27 cellular contexts compared by ENCODE assay signal in the genomic region with DNA sequence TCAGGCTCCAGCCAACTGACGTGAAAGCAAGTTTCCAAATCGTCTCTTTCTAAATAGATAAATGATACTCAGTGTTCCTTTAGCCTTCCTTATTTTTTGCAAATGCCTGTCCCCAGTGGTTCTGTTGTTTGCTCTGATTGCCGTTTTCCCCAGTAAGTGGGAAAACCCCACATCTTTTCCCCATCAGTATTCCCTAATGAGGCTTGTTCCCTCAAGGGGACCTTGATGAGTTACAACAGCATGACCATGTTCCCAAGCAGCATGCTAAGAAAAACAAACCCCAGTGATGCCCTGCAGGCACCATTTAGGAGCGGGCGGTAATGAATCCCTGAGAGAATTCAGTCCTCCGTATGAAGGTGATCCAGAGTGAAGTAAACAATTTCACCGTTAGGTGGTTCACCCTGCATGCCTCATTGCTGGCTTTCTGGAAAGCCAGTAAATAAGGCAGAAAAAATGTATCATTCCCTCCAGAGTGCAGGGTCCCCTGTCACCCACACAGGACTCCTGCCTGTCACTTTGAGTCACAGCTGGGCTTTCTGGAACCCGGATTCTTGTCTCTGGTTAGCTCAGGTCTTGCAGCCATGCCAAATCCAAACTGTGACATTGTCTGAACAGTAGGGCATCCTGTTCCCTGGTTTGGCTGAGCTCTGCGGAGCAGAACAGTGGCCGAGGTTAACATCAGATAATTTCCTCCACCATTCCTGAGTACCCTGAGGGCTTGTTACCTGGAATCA.
DNase-seq lines count a peak whose midpoint lies in the region; ATAC-seq and TF ChIP-seq lines count a peak whose summit lies in the region.
"Had no signal": no experiment of that assay in that cellular context is flagged by ENCODE, and none has a peak within 500 bp of the region (broad histone marks: within the 10 kb centered on the region; RNA-seq: fewer than 3 reads in every experiment).

No MANE protein-coding gene starts in this region.

- no peak overlapping the region for H3K27ac Mint-ChIP-seq in activated CD4-positive, alpha-beta T cell treated with anti-CD3 and anti-CD28 coated beads for 36 hours
- no peak overlapping the region for H3K27ac Mint-ChIP-seq in activated CD4-positive, alpha-beta T cell treated with anti-CD3 and anti-CD28 coated beads, Interleukin-2, amount 10 ng/mL, durations not matched to agents 24 days and 14 days
- H3K27ac Mint-ChIP-seq: CD4-positive, CD25-positive, alpha-beta regulatory T cell; mesothelial cell of epicardium; naive thymus-derived CD8-positive, alpha-beta T cell had no signal

- peak overlapping the region; percentile 27 to 71 (median 61) for H3K27ac ChIP-seq in gastrocnemius medialis
- H3K27ac ChIP-seq: brain microvascular endothelial cell, PC-9, psoas muscle, suprapubic skin, uterus, WERI-Rb-1 had no signal

- POLR2A ChIA-PET in activated CD4-positive, alpha-beta T cell treated with anti-CD3 and anti-CD28 coated beads for 36 hours (lab: Charles Lee) = no interaction called here

- H3K4me3 Mint-ChIP-seq in activated CD4-positive, alpha-beta T cell treated with anti-CD3 and anti-CD28 coated beads for 36 hours = no peak overlapping the region
- no peak overlapping the region for H3K4me3 Mint-ChIP-seq in activated CD4-positive, alpha-beta T cell treated with anti-CD3 and anti-CD28 coated beads, Interleukin-2, amount 10 ng/mL, durations not matched to agents 24 days and 14 days
- H3K4me3 Mint-ChIP-seq: CD4-positive, CD25-positive, alpha-beta regulatory T cell; mesothelial cell of epicardium; naive thymus-derived CD8-positive, alpha-beta T cell had no signal

- peak; percentile 20 for DNase-seq in activated CD4-positive, alpha-beta T cell treated with anti-CD3 and anti-CD28 coated beads for 36 hours
- no peak for DNase-seq in activated CD4-positive, alpha-beta T cell treated with anti-CD3 and anti-CD28 coated beads, Interleukin-2, amount 10 ng/mL, durations not matched to agents 24 days and 14 days
- DNase-seq in stimulated activated CD4-positive, alpha-beta T cell treated with anti-CD3 and anti-CD28 coated beads, Interleukin-1b, Interleukin-23, amount 100 ng/mL, for 48 hours = peak; percentile 9
- no peak for DNase-seq in stimulated activated CD4-positive, alpha-beta T cell treated with anti-CD3 and anti-CD28 coated beads, Interleukin-2, amount 100 ng/mL, for 24 hours
- DNase-seq in gastrocnemius medialis (peak; percentile 29 to 49), cerebellar cortex (ENCODE audit: low spot score) (no peak), NCI-H446 treated with DMSO at 0.1 percent for 48 hours (lab: John Stamatoyannopoulos, UW) (no peak)
- DNase-seq: 8988T; activated CD4-positive, alpha-beta T cell treated with anti-CD3 and anti-CD28 coated beads, Interleukin-2, amount 50 U/mL, for 4 hours; activated naive CD4-positive, alpha-beta T cell; amniotic stem cell; brain microvascular endothelial cell; naive thymus-derived CD8-positive, alpha-beta T cell; NCI-H1694 treated with DMSO at 0.1 percent for 48 hours; NCI-H2171 treated with DMSO at 0.1 percent for 48 hours; NCI-H524 treated with DMSO at 0.1 percent for 48 hours; NK-92 treated with Interleukin-12 subunit alpha and Interleukin-12 subunit beta, amount 100 ng/mL, for 24 hours; nucleus accumbens; PC-9; psoas muscle; SHP77; uterus; WERI-Rb-1 had no signal

- peaks cover 0 to 4% of the 10 kb centered on the region in 2 donors for H3K4me1 ChIP-seq in gastrocnemius medialis
- H3K4me1 ChIP-seq: psoas muscle, suprapubic skin, uterus had no signal

- peaks cover 3% of the 10 kb centered on the region for H3K4me1 Mint-ChIP-seq in activated CD4-positive, alpha-beta T cell treated with anti-CD3 and anti-CD28 coated beads for 36 hours
- peaks cover 2% of the 10 kb centered on the region for H3K4me1 Mint-ChIP-seq in activated CD4-positive, alpha-beta T cell treated with anti-CD3 and anti-CD28 coated beads, Interleukin-2, amount 10 ng/mL, durations not matched to agents 24 days and 14 days
- H3K4me1 Mint-ChIP-seq: mesothelial cell of epicardium; naive thymus-derived CD8-positive, alpha-beta T cell had no signal

- no peaks in the 10 kb centered on the region for H3K36me3 ChIP-seq in gastrocnemius medialis
- H3K36me3 ChIP-seq: brain microvascular endothelial cell, suprapubic skin, uterus, WERI-Rb-1 had no signal

- in situ Hi-C loops in gastrocnemius medialis (cut with MboI; ENCODE audit: low sequenced_read_pairs in 4 of 4) = no loop called here

- CTCF ChIA-PET in activated CD4-positive, alpha-beta T cell treated with anti-CD3 and anti-CD28 coated beads for 36 hours (lab: Charles Lee) = no interaction called here

- peaks cover 18% of the 10 kb centered on the region for H3K27me3 Mint-ChIP-seq in activated CD4-positive, alpha-beta T cell treated with anti-CD3 and anti-CD28 coated beads for 36 hours
- H3K27me3 Mint-ChIP-seq in activated CD4-positive, alpha-beta T cell treated with anti-CD3 and anti-CD28 coated beads, Interleukin-2, amount 10 ng/mL, durations not matched to agents 24 days and 14 days = no peaks in the 10 kb centered on the region

- no peaks in the 10 kb centered on the region for H3K27me3 ChIP-seq in gastrocnemius medialis
- H3K27me3 ChIP-seq: brain microvascular endothelial cell, suprapubic skin, uterus had no signal

- H3K9me3 ChIP-seq in gastrocnemius medialis = no peaks in the 10 kb centered on the region
- H3K9me3 ChIP-seq: psoas muscle, suprapubic skin, uterus had no signal

- ATAC-seq in activated CD4-positive, alpha-beta T cell treated with anti-CD3 and anti-CD28 coated beads for 36 hours = peak; percentile 51
- peak; percentile 85 to 86 for ATAC-seq in gastrocnemius medialis
- no peak for ATAC-seq in GM21423 (IDR thresholded peaks at IDR 0.05; ENCODE audit: unreplicated experiment)
- ATAC-seq: naive thymus-derived CD8-positive, alpha-beta T cell had no signal

- peaks cover 12% of the 10 kb centered on the region for H3K9me3 Mint-ChIP-seq in activated CD4-positive, alpha-beta T cell treated with anti-CD3 and anti-CD28 coated beads for 36 hours (ENCODE audit: low read depth)
- peaks cover 4% of the 10 kb centered on the region for H3K9me3 Mint-ChIP-seq in activated CD4-positive, alpha-beta T cell treated with anti-CD3 and anti-CD28 coated beads, Interleukin-2, amount 10 ng/mL, durations not matched to agents 24 days and 14 days

- intact Hi-C loops in activated CD4-positive, alpha-beta T cell treated with anti-CD3 and anti-CD28 coated beads for 36 hours (cut with DNase I, micrococcal nuclease) = no loop called here
- intact Hi-C loops in activated CD4-positive, alpha-beta T cell treated with anti-CD3 and anti-CD28 coated beads, Interleukin-2, amount 10 ng/mL, durations not matched to agents 24 days and 14 days (cut with micrococcal nuclease) = no loop called here
- intact Hi-C loops in gastrocnemius medialis (cut with DNase I; ENCODE audit: low total_unique reads) = no loop called here

- H3K36me3 Mint-ChIP-seq in activated CD4-positive, alpha-beta T cell treated with anti-CD3 and anti-CD28 coated beads for 36 hours (ENCODE audit: low read depth) = no peaks in the 10 kb centered on the region
- H3K36me3 Mint-ChIP-seq in activated CD4-positive, alpha-beta T cell treated with anti-CD3 and anti-CD28 coated beads, Interleukin-2, amount 10 ng/mL, durations not matched to agents 24 days and 14 days (ENCODE audit: low read depth) = no peaks in the 10 kb centered on the region
- H3K36me3 Mint-ChIP-seq: CD4-positive, CD25-positive, alpha-beta regulatory T cell; mesothelial cell of epicardium had no signal

- no peak overlapping the region for H3K4me3 ChIP-seq in gastrocnemius medialis
- H3K4me3 ChIP-seq: PC-9, psoas muscle, suprapubic skin, uterus had no signal

- TF ChIP-seq CTCF in gastrocnemius medialis (IDR thresholded peaks at IDR 0.05 in 4 of 5, conservative IDR thresholded peaks at IDR 0.05 in 1 of 5) = peak in 1 of 5 experiments; percentile 16

- peak in 1 of 2 donors; percentile 10 for TF ChIP-seq POLR2A in gastrocnemius medialis (IDR thresholded peaks at IDR 0.05)

Comparison
In these comparisons a context has a peak if more than half of its experiments do, and no peak if none do; other contexts are left out.
1. DNase-seq: peak in activated CD4-positive, alpha-beta T cell treated with anti-CD3 and anti-CD28 coated beads for 36 hours (single experiment), stimulated activated CD4-positive, alpha-beta T cell treated with anti-CD3 and anti-CD28 coated beads, Interleukin-1b, Interleukin-23, amount 100 ng/mL, for 48 hours (single experiment) and gastrocnemius medialis (2 of 2); none in activated CD4-positive, alpha-beta T cell treated with anti-CD3 and anti-CD28 coated beads, Interleukin-2, amount 10 ng/mL, durations not matched to agents 24 days and 14 days (single experiment), stimulated activated CD4-positive, alpha-beta T cell treated with anti-CD3 and anti-CD28 coated beads, Interleukin-2, amount 100 ng/mL, for 24 hours (0 of 2), cerebellar cortex (single experiment) and NCI-H446 treated with DMSO at 0.1 percent for 48 hours (single experiment).